Comparison of ENCODE assay signal across 8 cellular contexts in the genomic region with DNA sequence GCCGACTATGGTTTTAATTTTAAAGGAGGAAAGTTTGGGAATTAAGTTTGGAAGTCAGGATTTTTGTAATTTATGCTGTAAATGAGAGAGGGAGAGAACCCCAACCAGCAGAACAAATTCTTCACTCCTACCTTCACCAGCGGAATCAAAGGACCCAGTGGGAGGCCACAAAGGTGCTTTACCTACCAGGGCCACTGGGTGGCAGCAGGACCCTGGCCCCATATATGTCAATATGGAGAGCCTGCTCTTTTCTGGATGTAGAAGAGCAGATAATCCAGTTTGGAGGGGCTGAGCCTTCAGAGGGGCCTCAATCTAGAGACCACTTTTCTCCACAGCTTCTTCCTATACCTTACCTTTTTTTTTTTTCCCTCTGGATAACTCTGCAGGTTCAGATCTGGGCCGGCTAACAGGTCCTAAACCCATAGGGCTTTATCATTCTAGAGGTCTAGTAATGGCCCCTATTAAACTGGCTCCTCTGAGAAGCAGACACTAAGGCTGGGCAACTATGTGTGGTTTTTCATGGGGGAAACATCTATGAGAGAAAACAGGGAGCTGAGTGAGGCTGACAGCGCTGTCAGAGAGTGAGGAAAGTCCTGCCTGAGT. TPM values are rescaled to one million over a fixed set of nuclear protein-coding genes. Genes with fewer than 3 reads are reported as not detected.
DNase-seq lines count a peak whose midpoint lies in the region; TF ChIP-seq lines count a peak whose summit lies in the region.

No MANE protein-coding gene starts in this region.

- H3K4me1 ChIP-seq in SK-N-SH (ENCODE audit: control insufficient read depth in 1 of 2, insufficient read depth in 2 of 2, low read depth in 1 of 2, low read length in 1 of 2): peaks cover 0 to 12% of the 10 kb centered on the region in 2 experiments; a peak in 1 of 4 replicates
- H3K4me1 ChIP-seq in uterus: no peaks in the 10 kb centered on the region

- H3K4me3 ChIP-seq in SK-N-SH (ENCODE audit: low read depth in 2 of 2, low read length in 1 of 2) (no peak overlapping the region; a peak in 1 of 4 replicates), uterus (no peak overlapping the region)

- TF ChIP-seq POLR2A in uterus (IDR thresholded peaks at IDR 0.05): no peak

- H3K9me3 ChIP-seq in SK-N-SH (no peaks in the 10 kb centered on the region), uterus (no peaks in the 10 kb centered on the region)

- H3K36me3 ChIP-seq in SK-N-SH (replicated peaks in 1 of 2; ENCODE audit: control insufficient read depth in 1 of 2, insufficient read depth in 2 of 2, low read length in 1 of 2) (no peaks in the 10 kb centered on the region), uterus (no peaks in the 10 kb centered on the region)

- POLR2A ChIA-PET in SK-N-SH (lab: Yijun Ruan, JAX): no interaction called here

- H3K79me2 ChIP-seq in SK-N-SH (ENCODE audit: insufficient read depth): no peaks in the 10 kb centered on the region

- H3K9me2 ChIP-seq in SK-N-SH: no peaks in the 10 kb centered on the region

- no peaks in the 10 kb centered on the region for H3F3A ChIP-seq in SK-N-SH (replicated peaks; ENCODE audit: insufficient read depth)

- no peak overlapping the region for H3K27ac ChIP-seq in SK-N-SH (ENCODE audit: low read depth in 2 of 2, low read length in 1 of 2)
- H3K27ac ChIP-seq in uterus: no peak overlapping the region

- H3K27me3 ChIP-seq in SK-N-SH (ENCODE audit: insufficient read depth) (peaks cover 14% of the 10 kb centered on the region; the same call in 1 of the 2 replicates), uterus (no peaks in the 10 kb centered on the region)

- peak; percentile 90 for TF ChIP-seq CTCF in SK-N-SH (IDR thresholded peaks at IDR 0.05)
- peak; percentile 85 to 94 (median 92) for TF ChIP-seq CTCF in uterus (IDR thresholded peaks at IDR 0.05)

- in situ Hi-C loops in KBM-7 (cut with MboI; ENCODE audit: low pct_unique_long_range_greater_than_20kb, low sequenced_read_pairs): loop anchor here (25.0 kb wide), 1 partner anchor 174 kb away; the partner anchor contains the start of gene SEC31B

- no peak overlapping the region for H3K9ac ChIP-seq in SK-N-SH

- H2AFZ ChIP-seq in SK-N-SH (ENCODE audit: low read depth): no peak overlapping the region

- TF ChIP-seq EP300 in SK-N-SH (IDR thresholded peaks at IDR 0.05; ENCODE audit: borderline replicate concordance in 1 of 2, low read depth in 1 of 2, low read length in 1 of 2): no peak

- no peak overlapping the region for H3K4me2 ChIP-seq in SK-N-SH

- WGBS in SK-N-SH (ENCODE audit: low lambda C conversion rate): 41% methylated on average over 4 of the region's 4 CpGs

- CTCF ChIA-PET in SK-N-SH (lab: Yijun Ruan, JAX): interaction anchor here (0.6 to 24.3 kb wide), 28 partner anchors 9 to 540 kb away, joined by 3 to 432 read pairs (median 4); partner anchors contain the start of genes PKD2L1 and SEC31B

- H4K20me1 ChIP-seq in SK-N-SH (ENCODE audit: insufficient read depth): no peaks in the 10 kb centered on the region

- intact Hi-C loops in posterior vena cava (cut with DNase I) (loop anchor here in 1 of 2 donors (5.0 kb wide), 1 partner anchor 184 kb away; no protein-coding TSS in a partner anchor), uterus (cut with DNase I; ENCODE audit: low total_unique reads) (no loop called here)

- DNase-seq in NCI-H1105 treated with DMSO at 0.1 percent for 48 hours (lab: John Stamatoyannopoulos, UW) (peak; percentile 12), NCI-H1105 (lab: John Stamatoyannopoulos, UW) (no peak), KBM-7 (peak; percentile 73), SK-N-SH (peak; percentile 78), activated gamma-delta T cell treated with Interleukin-2 at 50 U/mL for 16 hours (peak; percentile 80), glomerular visceral epithelial cell (ENCODE audit: extremely low spot score) (peak; percentile 67), posterior vena cava (ENCODE audit: low spot score) (peak; percentile 89), uterus (peak; percentile 72 to 75)

- peak; percentile 97 for TF ChIP-seq RAD21 in SK-N-SH (IDR thresholded peaks at IDR 0.05; ENCODE audit: low read length)

TF ChIP-seq in SK-N-SH, 30 proteins besides CTCF, POLR2A, EP300 and RAD21:
- no peak for TF ChIP-seq TCF12 (IDR thresholded peaks at IDR 0.05)
- peak; percentile 97 for TF ChIP-seq SMC3 (IDR thresholded peaks at IDR 0.05; ENCODE audit: low read depth, low read length)

RNA-seq across cellular contexts. Expression of gene SCD, which starts 8.5 kb away (rescaled TPM):
- 19.7 and 26.4 TPM in 2 replicates for polyA plus RNA-seq in SK-N-SH (2012; rRNA removed)
- 20.6 and 24.4 TPM in 2 replicates for polyA plus RNA-seq in SK-N-SH (2012; cell fraction: cytosol; rRNA removed)
- polyA plus RNA-seq in SK-N-SH (2012; cell fraction: nucleus; rRNA removed): 7.8 and 12.2 TPM in 2 replicates
- 10 to 100 TPM in 1 of 2 donors, 1 to 10 TPM in 1; 7.7 to 14.9 TPM for total RNA-seq in posterior vena cava
- 10 to 100 TPM in 1 of 4 donors, 1 to 10 TPM in 2, under 1 TPM in 1; 0.59 to 29.8 (median 6.0) TPM for total RNA-seq in uterus

RNA-seq across cellular contexts. Expression of gene PKD2L1, which starts 8.5 kb away (rescaled TPM):
- not detected in 2 replicates for polyA plus RNA-seq in SK-N-SH (2012; rRNA removed)
- not detected in 2 replicates for polyA plus RNA-seq in SK-N-SH (2012; cell fraction: cytosol; rRNA removed)
- polyA plus RNA-seq in SK-N-SH (2012; cell fraction: nucleus; rRNA removed): not detected in 2 replicates
- not detected for total RNA-seq in posterior vena cava
- not detected for total RNA-seq in uterus

RNA-seq across cellular contexts. Expression of gene BLOC1S2, which starts 52.1 kb away (rescaled TPM):
- polyA plus RNA-seq in SK-N-SH (2012; rRNA removed): 29.1 and 30.4 TPM in 2 replicates
- 42.7 and 53.9 TPM in 2 replicates for polyA plus RNA-seq in SK-N-SH (2012; cell fraction: cytosol; rRNA removed)
- polyA plus RNA-seq in SK-N-SH (2012; cell fraction: nucleus; rRNA removed): 7.5 and 12.1 TPM in 2 replicates
- total RNA-seq in posterior vena cava (10 to 100 TPM; 23.6 to 24.6 TPM), uterus (10 to 100 TPM in 2 of 4 donors, 1 to 10 TPM in 1, under 1 TPM in 1; 0.51 to 22.7 (median 13.3) TPM)
